ENCODE assay signal across 22 cellular contexts in the genomic region with DNA sequence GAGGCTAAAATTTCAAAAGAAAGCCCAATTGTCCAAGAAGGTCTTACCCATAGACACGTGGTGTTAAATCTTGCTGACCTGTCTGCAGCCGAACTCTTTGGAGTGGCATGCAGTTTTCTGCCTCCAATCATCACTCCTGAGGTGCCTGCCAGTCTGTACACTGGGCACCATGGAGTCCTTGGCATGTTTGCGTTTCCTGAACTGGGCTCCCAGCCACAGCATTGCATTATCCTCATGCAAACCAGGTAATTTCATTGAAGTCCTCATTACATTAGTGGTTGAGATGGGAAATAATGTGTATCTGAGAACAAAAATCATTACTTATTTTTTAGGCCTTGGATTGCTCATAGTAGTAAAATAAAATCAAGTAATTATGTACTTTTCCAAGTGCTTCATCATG.
A peak's percentile ranks its signal among the peaks of the same experiment; 100 is the strongest.
DNase-seq lines count a peak whose midpoint lies in the region; ATAC-seq and TF ChIP-seq lines count a peak whose summit lies in the region.
"Had no signal": no experiment of that assay in that cellular context is flagged by ENCODE, and none has a peak within 500 bp of the region (broad histone marks: within the 10 kb centered on the region; RNA-seq: fewer than 3 reads in every experiment).

No MANE protein-coding gene starts in this region.

- peaks cover 0 to 6% of the 10 kb centered on the region in 2 donors for H3K36me3 Mint-ChIP-seq in CD14-positive monocyte
- peaks cover 0 to 66% (median 6%) of the 10 kb centered on the region in 3 donors for H3K36me3 Mint-ChIP-seq in naive thymus-derived CD8-positive, alpha-beta T cell
- H3K36me3 Mint-ChIP-seq in activated CD4-positive, alpha-beta memory T cell treated with anti-CD3 and anti-CD28 coated beads, Interleukin-2, amount 10 ng/mL, durations not matched to agents 7 days and 5 days (ENCODE audit: low read depth), result peaks cover 34% of the 10 kb centered on the region

- DNase-seq in CD14-positive monocyte (ENCODE audit: low spot score), result no peak
- DNase-seq in NCI-H1048 (lab: John Stamatoyannopoulos, UW), result peak; percentile 29
- peak; percentile 1 for DNase-seq in cerebellum (ENCODE audit: low spot score)
- DNase-seq in naive thymus-derived CD8-positive, alpha-beta T cell, result no peak
- no peak for DNase-seq in activated CD4-positive, alpha-beta memory T cell treated with anti-CD3 and anti-CD28 coated beads, Interleukin-2, amount 10 ng/mL, durations not matched to agents 7 days and 5 days
- no peak for DNase-seq in C1 segment of cervical spinal cord (lab: John Stamatoyannopoulos, UW)
- no peak for DNase-seq in T-helper 1 cell
- no peak for DNase-seq in cerebellar nuclear complex (lab: John Stamatoyannopoulos, UW)
- DNase-seq: activated CD4-positive, alpha-beta T cell treated with anti-CD3 and anti-CD28 coated beads for 1 hour; activated CD8-positive, alpha-beta memory T cell treated with anti-CD3 and anti-CD28 coated beads, Interleukin-2, amount 50 U/mL, for 48 hours; activated naive CD4-positive, alpha-beta T cell treated with anti-CD3 and anti-CD28 coated beads, Interleukin-2, amount 10 ng/mL, durations not matched to agents 7 days and 5 days; DMS 273 treated with DMSO at 0.1 percent for 48 hours; effector CD4-positive, alpha-beta T cell; head of caudate nucleus; IMR-90; MV-4-11; NCI-H510A treated with DMSO at 0.1 percent for 48 hours; nucleus accumbens; SHP77 treated with DMSO at 0.1 percent for 48 hours; stimulated activated CD4-positive, alpha-beta T cell treated with anti-CD3 and anti-CD28 coated beads, Interleukin-2, amount 100 ng/mL, for 24 hours; T-helper 9 cell had no signal

- peaks cover 76% of the 10 kb centered on the region for H3K4me1 Mint-ChIP-seq in CD14-positive monocyte
- H3K4me1 Mint-ChIP-seq in naive thymus-derived CD8-positive, alpha-beta T cell, result peaks cover 30 to 73% (median 62%) of the 10 kb centered on the region in 4 donors
- peaks cover 23% of the 10 kb centered on the region for H3K4me1 Mint-ChIP-seq in activated CD4-positive, alpha-beta memory T cell treated with anti-CD3 and anti-CD28 coated beads, Interleukin-2, amount 10 ng/mL, durations not matched to agents 7 days and 5 days

- CTCF ChIA-PET in activated CD4-positive, alpha-beta memory T cell treated with anti-CD3 and anti-CD28 coated beads, Interleukin-2, amount 10 ng/mL, durations not matched to agents 7 days and 5 days (lab: Charles Lee), result interaction anchor here (0.8 kb wide), 1 partner anchor 11 kb away, joined by 3 read pairs; no protein-coding TSS in a partner anchor

- no peaks in the 10 kb centered on the region for H3K9me3 Mint-ChIP-seq in CD14-positive monocyte
- H3K9me3 Mint-ChIP-seq in naive thymus-derived CD8-positive, alpha-beta T cell, result no peaks in the 10 kb centered on the region
- H3K9me3 Mint-ChIP-seq in activated CD4-positive, alpha-beta memory T cell treated with anti-CD3 and anti-CD28 coated beads, Interleukin-2, amount 10 ng/mL, durations not matched to agents 7 days and 5 days, result no peaks in the 10 kb centered on the region
- H3K9me3 Mint-ChIP-seq: activated naive CD4-positive, alpha-beta T cell treated with anti-CD3 and anti-CD28 coated beads, Interleukin-2, amount 10 ng/mL, durations not matched to agents 7 days and 5 days; GM23338 had no signal

- TF ChIP-seq CTCF in CD14-positive monocyte (IDR thresholded peaks at IDR 0.05), result no peak

- no peak for ATAC-seq in naive thymus-derived CD8-positive, alpha-beta T cell
- ATAC-seq: GM23338 had no signal

- H3K27me3 Mint-ChIP-seq in CD14-positive monocyte (ENCODE audit: low read depth in 3 of 3), result peaks cover 0 to 2% (median 0%) of the 10 kb centered on the region in 3 donors
- no peaks in the 10 kb centered on the region for H3K27me3 Mint-ChIP-seq in naive thymus-derived CD8-positive, alpha-beta T cell
- no peaks in the 10 kb centered on the region for H3K27me3 Mint-ChIP-seq in activated CD4-positive, alpha-beta memory T cell treated with anti-CD3 and anti-CD28 coated beads, Interleukin-2, amount 10 ng/mL, durations not matched to agents 7 days and 5 days
- H3K27me3 Mint-ChIP-seq: activated naive CD4-positive, alpha-beta T cell treated with anti-CD3 and anti-CD28 coated beads, Interleukin-2, amount 10 ng/mL, durations not matched to agents 7 days and 5 days had no signal

- H3K27ac Mint-ChIP-seq in CD14-positive monocyte, result peak overlapping the region in 6 of 7 donors; percentile 9 to 98 (median 76)
- H3K27ac Mint-ChIP-seq in naive thymus-derived CD8-positive, alpha-beta T cell, result peak overlapping the region in 7 of 10 donors; percentile 20 to 89 (median 63)
- no peak overlapping the region for H3K27ac Mint-ChIP-seq in activated CD4-positive, alpha-beta memory T cell treated with anti-CD3 and anti-CD28 coated beads, Interleukin-2, amount 10 ng/mL, durations not matched to agents 7 days and 5 days
- H3K27ac Mint-ChIP-seq: activated naive CD4-positive, alpha-beta T cell treated with anti-CD3 and anti-CD28 coated beads, Interleukin-2, amount 10 ng/mL, durations not matched to agents 7 days and 5 days; GM23338 had no signal

- intact Hi-C loops in CD14-positive monocyte (cut with micrococcal nuclease), result loop anchor here in 1 of 2 donors (5.0 kb wide), 1 partner anchor 40 kb away; no protein-coding TSS in a partner anchor

- POLR2A ChIA-PET in naive thymus-derived CD8-positive, alpha-beta T cell (lab: Charles Lee), result no interaction called here
- POLR2A ChIA-PET in activated CD4-positive, alpha-beta memory T cell treated with anti-CD3 and anti-CD28 coated beads, Interleukin-2, amount 10 ng/mL, durations not matched to agents 7 days and 5 days (lab: Charles Lee), result no interaction called here

- H3K4me3 Mint-ChIP-seq in CD14-positive monocyte, result no peak overlapping the region
- H3K4me3 Mint-ChIP-seq in naive thymus-derived CD8-positive, alpha-beta T cell, result no peak overlapping the region
- no peak overlapping the region for H3K4me3 Mint-ChIP-seq in activated CD4-positive, alpha-beta memory T cell treated with anti-CD3 and anti-CD28 coated beads, Interleukin-2, amount 10 ng/mL, durations not matched to agents 7 days and 5 days
- H3K4me3 Mint-ChIP-seq: activated naive CD4-positive, alpha-beta T cell treated with anti-CD3 and anti-CD28 coated beads, Interleukin-2, amount 10 ng/mL, durations not matched to agents 7 days and 5 days; GM23338 had no signal

Comparison
In these comparisons a context has a peak if more than half of its experiments do, and no peak if none do; other contexts are left out.
1. DNase-seq: peak in NCI-H1048 (single experiment) and cerebellum (single experiment); none in CD14-positive monocyte (single experiment), naive thymus-derived CD8-positive, alpha-beta T cell (0 of 10), activated CD4-positive, alpha-beta memory T cell treated with anti-CD3 and anti-CD28 coated beads, Interleukin-2, amount 10 ng/mL, durations not matched to agents 7 days and 5 days (single experiment), C1 segment of cervical spinal cord (0 of 14), T-helper 1 cell (0 of 5) and cerebellar nuclear complex (0 of 2).